9 cellular contexts compared by ENCODE assay signal in the genomic region with DNA sequence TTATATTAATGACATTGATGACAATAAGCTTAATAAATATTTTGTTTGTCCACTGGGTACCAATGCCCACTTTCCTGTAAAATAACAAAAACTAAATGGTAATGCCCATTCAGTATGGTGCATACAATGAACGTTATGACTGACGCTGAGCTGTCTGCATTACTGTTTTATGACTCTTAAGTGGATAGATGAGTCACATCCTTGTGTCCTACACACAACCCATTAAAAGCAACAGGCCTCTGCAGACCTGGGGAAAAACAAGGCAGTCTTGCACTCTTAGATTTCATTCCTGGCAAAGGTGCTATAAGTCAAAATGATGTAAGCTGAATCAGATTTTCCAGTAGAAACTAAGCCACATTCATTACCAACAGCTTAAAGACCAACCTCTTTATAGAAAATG.
DNase-seq lines count a peak whose midpoint lies in the region; ATAC-seq, FAIRE-seq and TF ChIP-seq lines count a peak whose summit lies in the region.
"Had no signal": no experiment of that assay in that cellular context is flagged by ENCODE, and none has a peak within 500 bp of the region (broad histone marks: within the 10 kb centered on the region; RNA-seq: fewer than 3 reads in every experiment).

No MANE protein-coding gene starts in this region.

- POLR2A ChIA-PET in Panc1 (lab: Charles Lee), result no interaction called here
- POLR2A ChIA-PET in endothelial cell of umbilical vein (lab: Charles Lee), result no interaction called here

- intact Hi-C loops in Panc1 (cut with micrococcal nuclease; ENCODE audit: unreplicated experiment) (no loop called here), endothelial cell of umbilical vein (cut with micrococcal nuclease) (loop anchor here (2.0 kb wide), 2 partner anchors 56 to 496 kb away; no protein-coding TSS in a partner anchor)

- no peaks in the 10 kb centered on the region for H3K27me3 Mint-ChIP-seq in activated CD8-positive, alpha-beta memory T cell treated with anti-CD3 and anti-CD28 coated beads, Interleukin-2, amount 10 ng/mL, durations not matched to agents 7 days and 5 days

- H3K4me3 Mint-ChIP-seq in activated CD8-positive, alpha-beta memory T cell treated with anti-CD3 and anti-CD28 coated beads, Interleukin-2, amount 10 ng/mL, durations not matched to agents 7 days and 5 days, result no peak overlapping the region

- H3K4me1 ChIP-seq in Panc1 (ENCODE audit: control insufficient read depth, insufficient read depth, low read length) (peaks cover 14% of the 10 kb centered on the region), endothelial cell of umbilical vein (ENCODE audit: control insufficient read depth, extremely low read depth, insufficient read depth, low read length) (peaks cover 30% of the 10 kb centered on the region), upper lobe of left lung (peaks cover 0 to 7% (median 0%) of the 10 kb centered on the region in 4 donors)

- no peak overlapping the region for H3K9ac ChIP-seq in endothelial cell of umbilical vein (replicated peaks; ENCODE audit: extremely low read depth, insufficient read depth, low read length)

- no peaks in the 10 kb centered on the region for H3K36me3 Mint-ChIP-seq in activated CD8-positive, alpha-beta memory T cell treated with anti-CD3 and anti-CD28 coated beads, Interleukin-2, amount 10 ng/mL, durations not matched to agents 7 days and 5 days

- dilution Hi-C loops in endothelial cell of umbilical vein (cut with MboI; ENCODE audit: extremely low pct_ligation_motif_present, low sequenced_read_pairs), result no loop called here

- BruUV-seq in Panc1 (replicated peaks; lab: Mats Ljungman, UMichigan) (no TSS peak), endothelial cell of umbilical vein (replicated peaks; lab: Mats Ljungman, UMichigan) (no TSS peak)

- peaks cover 45% of the 10 kb centered on the region for H3K4me1 Mint-ChIP-seq in activated CD8-positive, alpha-beta memory T cell treated with anti-CD3 and anti-CD28 coated beads, Interleukin-2, amount 10 ng/mL, durations not matched to agents 7 days and 5 days

- no peak for TF ChIP-seq EP300 in upper lobe of left lung (IDR thresholded peaks at IDR 0.05)

- TF ChIP-seq CTCF in Panc1 (IDR thresholded peaks at IDR 0.05) (no peak), endothelial cell of umbilical vein (IDR thresholded peaks at IDR 0.05; ENCODE audit: extremely low read depth in 1 of 2, insufficient read depth in 1 of 2, low read depth in 1 of 2, low read length in 2 of 2) (no peak), upper lobe of left lung (IDR thresholded peaks at IDR 0.05) (no peak)

- peak; percentile 50 for DNase-seq in activated CD8-positive, alpha-beta memory T cell treated with anti-CD3 and anti-CD28 coated beads, Interleukin-2, amount 10 ng/mL, durations not matched to agents 7 days and 5 days
- no peak for DNase-seq in activated CD8-positive, alpha-beta memory T cell treated with anti-CD3 and anti-CD28 coated beads for 24 hours
- DNase-seq in Panc1 (ENCODE audit: low read depth, low spot score), result peak; percentile 93
- DNase-seq in endothelial cell of umbilical vein (ENCODE audit: low read depth, low spot score), result peak; percentile 94
- peak in 2 of 3 donors; percentile 25 to 53 for DNase-seq in stimulated activated CD4-positive, alpha-beta T cell treated with anti-CD3 and anti-CD28 coated beads, TNF-alpha, amount 100 ng/mL, for 48 hours (ENCODE audit: low read depth in 3 of 3)
- no peak for DNase-seq in ecto neural progenitor cell (ENCODE audit: low spot score)
- DNase-seq in NCI-H526 treated with DMSO at 0.1 percent for 48 hours (lab: John Stamatoyannopoulos, UW), result no peak
- no peak for DNase-seq in upper lobe of left lung

- H3K9me3 ChIP-seq in Panc1 (ENCODE audit: control insufficient read depth, insufficient read depth, low read depth, low read length), result peaks cover 12% of the 10 kb centered on the region; the same call in 1 of the 2 replicates
- H3K9me3 ChIP-seq in endothelial cell of umbilical vein (replicated peaks; ENCODE audit: control insufficient read depth, insufficient read depth, low read length), result no peaks in the 10 kb centered on the region
- no peaks in the 10 kb centered on the region for H3K9me3 ChIP-seq in upper lobe of left lung

- H3K4me3 ChIP-seq in Panc1 (ENCODE audit: low read depth in 2 of 2, low read length in 2 of 2) (no peak overlapping the region), endothelial cell of umbilical vein (replicated peaks in 1 of 3; ENCODE audit: insufficient read depth in 1 of 3, low read depth in 1 of 3, low read length in 3 of 3) (no peak overlapping the region), upper lobe of left lung (no peak overlapping the region)

- no peak for TF ChIP-seq POLR2A in endothelial cell of umbilical vein (IDR thresholded peaks at IDR 0.05; ENCODE audit: low read depth, low read length)
- no peak for TF ChIP-seq POLR2A in upper lobe of left lung (IDR thresholded peaks at IDR 0.05)

- no peaks in the 10 kb centered on the region for H3K79me2 ChIP-seq in endothelial cell of umbilical vein (ENCODE audit: control insufficient read depth, insufficient read depth, low read length)

- H2AFZ ChIP-seq in endothelial cell of umbilical vein (ENCODE audit: low read depth, low read length), result no peak overlapping the region

- H3K27ac ChIP-seq in Panc1 (ENCODE audit: low read length), result peak overlapping the region; percentile 83
- peak overlapping the region; percentile 87 for H3K27ac ChIP-seq in endothelial cell of umbilical vein (ENCODE audit: insufficient read depth, low read depth, low read length)
- H3K27ac ChIP-seq in upper lobe of left lung, result no peak overlapping the region
- H3K27ac ChIP-seq: C4-2B had no signal

- FAIRE-seq in endothelial cell of umbilical vein (lab: Jason Lieb, UNC), result peak; percentile 96

- H3K9me1 ChIP-seq in endothelial cell of umbilical vein (replicated peaks; ENCODE audit: control insufficient read depth, extremely low read depth, insufficient read depth, low read length), result no peaks in the 10 kb centered on the region

- peak; percentile 81 for ATAC-seq in activated CD8-positive, alpha-beta memory T cell treated with anti-CD3 and anti-CD28 coated beads, Interleukin-2, amount 10 ng/mL, durations not matched to agents 7 days and 5 days
- ATAC-seq in Panc1, result peak; percentile 99
- no peak for ATAC-seq in upper lobe of left lung (ENCODE audit: low FRiP score in 2 of 2)

- H3K27ac Mint-ChIP-seq in activated CD8-positive, alpha-beta memory T cell treated with anti-CD3 and anti-CD28 coated beads, Interleukin-2, amount 10 ng/mL, durations not matched to agents 7 days and 5 days, result peak overlapping the region; percentile 46

- in situ Hi-C loops in Panc1 (cut with HindIII; ENCODE audit: low pct_unique_long_range_greater_than_20kb, low sequenced_read_pairs), result no loop called here

- no peaks in the 10 kb centered on the region for H3K9me3 Mint-ChIP-seq in activated CD8-positive, alpha-beta memory T cell treated with anti-CD3 and anti-CD28 coated beads, Interleukin-2, amount 10 ng/mL, durations not matched to agents 7 days and 5 days (ENCODE audit: low read depth)

- H4K20me1 ChIP-seq in endothelial cell of umbilical vein (replicated peaks; ENCODE audit: control insufficient read depth, extremely low read depth, insufficient read depth, low read length), result no peaks in the 10 kb centered on the region

- 80 to 90% methylated on average over 2 of the region's 2 CpGs for WGBS in upper lobe of left lung, 2 donors

- H3K4me2 ChIP-seq in endothelial cell of umbilical vein (ENCODE audit: insufficient read depth, low read length), result peak overlapping the region; percentile 2

- H3K36me3 ChIP-seq in Panc1 (ENCODE audit: control insufficient read depth, insufficient read depth, low read length) (no peaks in the 10 kb centered on the region), endothelial cell of umbilical vein (ENCODE audit: control insufficient read depth in 2 of 2, extremely low read depth in 1 of 2, insufficient read depth in 2 of 2, low read length in 2 of 2) (no peaks in the 10 kb centered on the region), upper lobe of left lung (no peaks in the 10 kb centered on the region)

- H3K27me3 ChIP-seq in Panc1 (ENCODE audit: control insufficient read depth, insufficient read depth, low read length), result no peaks in the 10 kb centered on the region
- no peaks in the 10 kb centered on the region for H3K27me3 ChIP-seq in endothelial cell of umbilical vein (ENCODE audit: control insufficient read depth in 2 of 2, insufficient read depth in 2 of 2, low read length in 2 of 2)
- H3K27me3 ChIP-seq in upper lobe of left lung, result no peaks in the 10 kb centered on the region

- CTCF ChIA-PET in activated CD8-positive, alpha-beta memory T cell treated with anti-CD3 and anti-CD28 coated beads, Interleukin-2, amount 10 ng/mL, durations not matched to agents 7 days and 5 days (lab: Charles Lee), result no interaction called here
- CTCF ChIA-PET in Panc1 (lab: Charles Lee) (no interaction called here), endothelial cell of umbilical vein (lab: Charles Lee) (interaction anchor here (1.1 to 1.7 kb wide), 6 partner anchors 11 to 264 kb away, joined by 3 to 10 read pairs (median 4); partner anchors contain the start of gene BARX2)

TF ChIP-seq in endothelial cell of umbilical vein, 7 proteins besides CTCF, POLR2A, EP300 and RAD21:
- TF ChIP-seq FOS (IDR thresholded peaks at IDR 0.05; ENCODE audit: borderline replicate concordance, insufficient read depth, low read length) (peak; percentile 100), JUN (IDR thresholded peaks at IDR 0.05; ENCODE audit: borderline replicate concordance, insufficient read depth, insufficient read length, low read depth) (peak; percentile 95), GATA2 (IDR thresholded peaks at IDR 0.05; ENCODE audit: insufficient read depth, insufficient read length, low read depth, low read length) (peak; percentile 17), EZH2 (IDR thresholded peaks at IDR 0.05; ENCODE audit: borderline replicate concordance, low read depth, low read length, severe bottlenecking) (no peak), POLR2AphosphoS5 (IDR thresholded peaks at IDR 0.05; ENCODE audit: insufficient read depth, low read depth, low read length) (peak; percentile 91), MYC (IDR thresholded peaks at IDR 0.05; ENCODE audit: low read depth, low read length) (no peak)
- TF ChIP-seq, protein P1, sequence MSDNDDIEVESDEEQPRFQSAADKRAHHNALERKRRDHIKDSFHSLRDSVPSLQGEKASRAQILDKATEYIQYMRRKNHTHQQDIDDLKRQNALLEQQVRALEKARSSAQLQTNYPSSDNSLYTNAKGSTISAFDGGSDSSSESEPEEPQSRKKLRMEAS (IDR thresholded peaks at IDR 0.05; ENCODE audit: insufficient read depth, insufficient read length), result no peak

Comparison
In these comparisons a context has a peak if more than half of its experiments do, and no peak if none do; other contexts are left out.
1. DNase-seq: peak in activated CD8-positive, alpha-beta memory T cell treated with anti-CD3 and anti-CD28 coated beads, Interleukin-2, amount 10 ng/mL, durations not matched to agents 7 days and 5 days (single experiment), Panc1 (single experiment), endothelial cell of umbilical vein (single experiment) and stimulated activated CD4-positive, alpha-beta T cell treated with anti-CD3 and anti-CD28 coated beads, TNF-alpha, amount 100 ng/mL, for 48 hours (2 of 3); none in activated CD8-positive, alpha-beta memory T cell treated with anti-CD3 and anti-CD28 coated beads for 24 hours (single experiment), ecto neural progenitor cell (single experiment), NCI-H526 treated with DMSO at 0.1 percent for 48 hours (single experiment) and upper lobe of left lung (0 of 2).
2. ATAC-seq: peak in activated CD8-positive, alpha-beta memory T cell treated with anti-CD3 and anti-CD28 coated beads, Interleukin-2, amount 10 ng/mL, durations not matched to agents 7 days and 5 days (single experiment) and Panc1 (single experiment); none in upper lobe of left lung (0 of 2).
3. H3K27ac ChIP-seq: peak in Panc1 (single experiment) and endothelial cell of umbilical vein (single experiment); none in upper lobe of left lung (0 of 4).